In genomic region chr1:35243681-35244080, GRCh38 we compare ENCODE assay signal across 11 cellular contexts. TPM values are rescaled to one million over a fixed set of nuclear protein-coding genes. Genes with fewer than 3 reads are reported as not detected.
A peak's percentile ranks its signal among the peaks of the same experiment; 100 is the strongest.
DNase-seq lines count a peak whose midpoint lies in the region; ATAC-seq and TF ChIP-seq lines count a peak whose summit lies in the region.
"Had no signal": no experiment of that assay in that cellular context is flagged by ENCODE, and none has a peak within 500 bp of the region (broad histone marks: within the 10 kb centered on the region; RNA-seq: fewer than 3 reads in every experiment).

No MANE protein-coding gene starts in this region.

- DNase-seq in COR-L47 (lab: John Stamatoyannopoulos, UW) (peak; percentile 11), MV-4-11 (lab: John Stamatoyannopoulos, UW) (peak; percentile 87), Peyer's patch (peak in 2 of 3 donors; percentile 61 to 66), left colon (peak; percentile 31 to 46), lower leg skin (ENCODE audit: low spot score in 2 of 2) (no peak)
- DNase-seq in stimulated activated CD4-positive, alpha-beta T cell treated with anti-CD3 and anti-CD28 coated beads, Interleukin-12 subunit alpha, Interleukin-12 subunit beta, amount 100 ng/mL, for 4 hours = no peak
- DNase-seq: activated CD4-positive, alpha-beta memory T cell treated with anti-CD3 and anti-CD28 coated beads for 36 hours; activated naive CD4-positive, alpha-beta T cell treated with anti-CD3 and anti-CD28 coated beads, Interleukin-2, amount 50 U/mL, for 16 hours had no signal

- intact Hi-C loops in left colon (cut with DNase I, micrococcal nuclease) = no loop called here
- intact Hi-C loops in lower leg skin (cut with DNase I; ENCODE audit: low total_unique reads) = no loop called here

- no peaks in the 10 kb centered on the region for H3K27me3 ChIP-seq in Peyer's patch
- H3K27me3 ChIP-seq: BLaER1 had no signal

- H3K4me1 ChIP-seq in Peyer's patch = no peaks in the 10 kb centered on the region
- H3K4me1 ChIP-seq: BLaER1 had no signal

- H3K9me3 ChIP-seq in Peyer's patch = no peaks in the 10 kb centered on the region
- H3K9me3 ChIP-seq: BLaER1 had no signal

- H3K36me3 ChIP-seq in Peyer's patch = no peaks in the 10 kb centered on the region
- H3K36me3 ChIP-seq: BLaER1 had no signal

- H3K4me3 ChIP-seq in Peyer's patch = no peak overlapping the region
- no peak overlapping the region for H3K4me3 ChIP-seq in lower leg skin (ENCODE audit: low read depth, poor library complexity, severe bottlenecking)
- H3K4me3 ChIP-seq: BLaER1 had no signal

- peak; percentile 93 for ATAC-seq in left colon
- no peak for ATAC-seq in HG02610 (IDR thresholded peaks at IDR 0.05; ENCODE audit: unreplicated experiment)
- ATAC-seq in GM21447 (IDR thresholded peaks at IDR 0.05; ENCODE audit: unreplicated experiment) = no peak

- TF ChIP-seq POLR2A in Peyer's patch (IDR thresholded peaks at IDR 0.05) (no peak), lower leg skin (IDR thresholded peaks at IDR 0.05) (no peak)

- H3K27ac ChIP-seq in Peyer's patch = no peak overlapping the region
- H3K27ac ChIP-seq: BLaER1 had no signal

- WGBS in lower leg skin, 2 donors = 33 to 44% methylated on average over 1 of the region's 1 CpG

- TF ChIP-seq CTCF in Peyer's patch (IDR thresholded peaks at IDR 0.05) (no peak), lower leg skin (IDR thresholded peaks at IDR 0.05) (no peak)

RNA-seq across cellular contexts. Expression of gene ZMYM4, which starts 24.8 kb away (rescaled TPM):
- total RNA-seq in Peyer's patch = 10 to 100 TPM; 16.3 to 80.0 (median 22.4) TPM
- total RNA-seq in left colon = 10 to 100 TPM; 27.6 to 31.7 TPM
- total RNA-seq in lower leg skin = 10 to 100 TPM; 12.7 to 20.0 (median 19.3) TPM

RNA-seq across cellular contexts. Expression of gene SFPQ, which starts 50.7 kb away (rescaled TPM):
- total RNA-seq in Peyer's patch = 100 to 1,000 TPM; 177 to 629 (median 255) TPM
- 100 to 1,000 TPM; 139 to 170 TPM for total RNA-seq in left colon
- 100 to 1,000 TPM; 119 to 247 (median 174) TPM for total RNA-seq in lower leg skin

Comparison
In these comparisons a context has a peak if more than half of its experiments do, and no peak if none do; other contexts are left out.
1. DNase-seq: peak in COR-L47 (single experiment), MV-4-11 (single experiment), Peyer's patch (2 of 3) and left colon (2 of 2); none in stimulated activated CD4-positive, alpha-beta T cell treated with anti-CD3 and anti-CD28 coated beads, Interleukin-12 subunit alpha, Interleukin-12 subunit beta, amount 100 ng/mL, for 4 hours (single experiment) and lower leg skin (0 of 2).